ENCODE assay signal across 31 cellular contexts in the genomic region with DNA sequence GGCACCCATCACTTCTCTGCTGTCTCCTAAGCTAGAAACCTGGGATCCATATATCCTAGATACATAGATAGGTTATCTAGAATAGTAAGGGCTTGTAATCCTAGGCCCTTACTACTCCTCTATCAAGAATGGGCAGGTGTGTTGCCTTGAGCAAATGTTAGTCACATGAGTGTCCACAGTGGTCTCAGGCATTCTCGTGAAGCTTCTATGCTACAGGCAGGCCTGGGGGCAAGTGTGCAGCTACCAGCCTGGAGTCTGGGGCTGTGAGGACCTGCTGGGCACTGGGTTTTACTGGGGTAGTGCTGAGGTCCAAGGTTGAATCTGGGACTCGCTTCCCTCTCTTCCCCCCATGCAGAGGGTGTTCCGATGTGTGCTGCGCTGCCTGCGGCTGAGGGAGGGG.
"Had no signal": no experiment of that assay in that cellular context is flagged by ENCODE, and none has a peak within 500 bp of the region (broad histone marks: within the 10 kb centered on the region; RNA-seq: fewer than 3 reads in every experiment).

No MANE protein-coding gene starts in this region.

- H3K9ac ChIP-seq: SK-N-SH had no signal

- H3K9me3 ChIP-seq: adrenal gland, body of pancreas, breast epithelium, SJSA1, SK-N-SH had no signal

- H3K4me2 ChIP-seq: PC-9, SK-N-SH had no signal

- H3K4me1 ChIP-seq: adrenal gland, breast epithelium had no signal

- H3K9me3 Mint-ChIP-seq: activated CD4-positive, alpha-beta T cell treated with anti-CD3 and anti-CD28 coated beads, Interleukin-2, amount 10 ng/mL, durations not matched to agents 7 days and 5 days; activated naive CD4-positive, alpha-beta T cell treated with anti-CD3 and anti-CD28 coated beads for 36 hours; activated naive CD4-positive, alpha-beta T cell treated with anti-CD3 and anti-CD28 coated beads, Interleukin-2, amount 50 U/mL, for 72 hours; activated T-cell treated with anti-CD3 and anti-CD28 coated beads, Interleukin-2, amount 50 U/mL, for 24 hours; T-helper 1 cell treated with Interleukin-12 subunit alpha and Interleukin-12 subunit beta and Interleukin-4 antibody, amounts not matched to agents 30 μg/mL and 1 μg/mL, for 36 hours; T-helper 2 cell treated with Interferon-gamma antibody and Interleukin-4, amounts not matched to agents 5 μg/mL and 100 μg/mL, for 36 hours had no signal

- ATAC-seq: activated CD4-positive, alpha-beta T cell treated with anti-CD3 and anti-CD28 coated beads for 36 hours; activated CD4-positive, CD25-positive, alpha-beta regulatory T cell treated with anti-CD3 and anti-CD28 coated beads, Interleukin-2, amount 50 U/mL, for 24 hours; activated CD8-positive, alpha-beta T cell treated with anti-CD3 and anti-CD28 coated beads, Interleukin-2, amount 10 ng/mL, durations not matched to agents 7 days and 5 days; activated naive CD4-positive, alpha-beta T cell treated with anti-CD3 and anti-CD28 coated beads, Interleukin-2, amount 50 U/mL, for 72 hours had no signal

- H3K27ac ChIP-seq: adrenal gland, body of pancreas, breast epithelium, PC-9, SJSA1 had no signal

- H3K4me3 Mint-ChIP-seq: activated CD4-positive, alpha-beta T cell treated with anti-CD3 and anti-CD28 coated beads for 36 hours; activated CD4-positive, alpha-beta T cell treated with anti-CD3 and anti-CD28 coated beads, Interleukin-2, amount 10 ng/mL, durations not matched to agents 7 days and 5 days; activated CD8-positive, alpha-beta T cell treated with anti-CD3 and anti-CD28 coated beads, Interleukin-2, amount 10 ng/mL, durations not matched to agents 7 days and 5 days; activated naive CD4-positive, alpha-beta T cell treated with anti-CD3 and anti-CD28 coated beads for 36 hours; activated T-cell treated with anti-CD3 and anti-CD28 coated beads, Interleukin-2, amount 50 U/mL, for 24 hours; T-helper 1 cell treated with Interleukin-12 subunit alpha and Interleukin-12 subunit beta and Interleukin-4 antibody, amounts not matched to agents 30 μg/mL and 1 μg/mL, for 36 hours; T-helper 2 cell treated with Interferon-gamma antibody and Interleukin-4, amounts not matched to agents 5 μg/mL and 100 μg/mL, for 36 hours had no signal

- H3K4me3 ChIP-seq: adrenal gland, body of pancreas, breast epithelium, PC-9, SJSA1 had no signal

- H3K27ac Mint-ChIP-seq: activated CD4-positive, alpha-beta T cell treated with anti-CD3 and anti-CD28 coated beads for 36 hours; activated CD4-positive, alpha-beta T cell treated with anti-CD3 and anti-CD28 coated beads, Interleukin-2, amount 10 ng/mL, durations not matched to agents 7 days and 5 days; activated CD8-positive, alpha-beta T cell treated with anti-CD3 and anti-CD28 coated beads, Interleukin-2, amount 10 ng/mL, durations not matched to agents 7 days and 5 days; activated naive CD4-positive, alpha-beta T cell treated with anti-CD3 and anti-CD28 coated beads for 36 hours; activated naive CD4-positive, alpha-beta T cell treated with anti-CD3 and anti-CD28 coated beads, Interleukin-2, amount 50 U/mL, for 72 hours; activated T-cell treated with anti-CD3 and anti-CD28 coated beads, Interleukin-2, amount 50 U/mL, for 24 hours; T-helper 1 cell treated with Interleukin-12 subunit alpha and Interleukin-12 subunit beta and Interleukin-4 antibody, amounts not matched to agents 30 μg/mL and 1 μg/mL, for 36 hours; T-helper 2 cell treated with Interferon-gamma antibody and Interleukin-4, amounts not matched to agents 5 μg/mL and 100 μg/mL, for 36 hours had no signal

- DNase-seq: activated CD4-positive, alpha-beta T cell treated with anti-CD3 and anti-CD28 coated beads for 36 hours; activated CD4-positive, alpha-beta T cell treated with anti-CD3 and anti-CD28 coated beads, Interleukin-2, amount 10 ng/mL, durations not matched to agents 7 days and 5 days; activated CD4-positive, alpha-beta T cell treated with anti-CD3 and anti-CD28 coated beads, Interleukin-2, amount 50 U/mL, for 48 hours; activated CD8-positive, alpha-beta T cell treated with anti-CD3 and anti-CD28 coated beads, Interleukin-2, amount 10 ng/mL, durations not matched to agents 7 days and 5 days; activated gamma-delta T cell treated with Interleukin-2 at 50 U/mL for 16 hours; activated naive CD4-positive, alpha-beta T cell treated with anti-CD3 and anti-CD28 coated beads for 36 hours; activated T-cell treated with anti-CD3 and anti-CD28 coated beads, Interleukin-2, amount 50 U/mL, for 24 hours; caudate nucleus; cerebellar nuclear complex; NCI-H1105; NCI-H1417 treated with DMSO at 0.1 percent for 48 hours; NCI-H1694; NCI-H1930; NCI-H2081 treated with DMSO at 0.1 percent for 48 hours; NCI-H226; NCI-H446 treated with DMSO at 0.1 percent for 48 hours; NCI-H524; NCI-H69; NCI-H82; NK-92 treated with Interleukin-12 subunit alpha and Interleukin-12 subunit beta, amount 100 ng/mL, for 24 hours; PC-9; SHP77; SK-N-SH had no signal

- H3K27me3 ChIP-seq: adrenal gland, body of pancreas, breast epithelium, SJSA1 had no signal

- H2AFZ ChIP-seq: PC-9 had no signal
